In genomic region chr17:61309362-61309761, GRCh38 we compare ENCODE assay signal across 21 cellular contexts.
DNase-seq lines count a peak whose midpoint lies in the region; ATAC-seq and TF ChIP-seq lines count a peak whose summit lies in the region.
"Had no signal": no experiment of that assay in that cellular context is flagged by ENCODE, and none has a peak within 500 bp of the region (broad histone marks: within the 10 kb centered on the region; RNA-seq: fewer than 3 reads in every experiment).

No MANE protein-coding gene starts in this region.

- H3K27me3 ChIP-seq in GM23248 (replicated peaks; ENCODE audit: insufficient read depth) = no peaks in the 10 kb centered on the region
- H3K27me3 ChIP-seq in brain microvascular endothelial cell (replicated peaks) = no peaks in the 10 kb centered on the region
- H3K27me3 ChIP-seq in lower lobe of right lung (ENCODE audit: low read depth) = no peaks in the 10 kb centered on the region
- no peaks in the 10 kb centered on the region for H3K27me3 ChIP-seq in stomach
- H3K27me3 ChIP-seq: tibial nerve had no signal

- no peak for ATAC-seq in lower lobe of right lung
- no peak for ATAC-seq in HG03354 (IDR thresholded peaks at IDR 0.05; ENCODE audit: poor library complexity, severe bottlenecking, unreplicated experiment)
- ATAC-seq: effector memory CD8-positive, alpha-beta T cell had no signal

- peak overlapping the region; percentile 71 for H3K9ac ChIP-seq in GM23248

- no peaks in the 10 kb centered on the region for H4K20me1 ChIP-seq in GM23248 (ENCODE audit: insufficient read depth)

- H2AFZ ChIP-seq in GM23248 = peak overlapping the region; percentile 27; the same call in 1 of the 2 replicates

- peaks cover 49% of the 10 kb centered on the region for H3K4me1 ChIP-seq in GM23248 (ENCODE audit: insufficient read depth)
- peaks cover 7% of the 10 kb centered on the region for H3K4me1 ChIP-seq in lower lobe of right lung
- H3K4me1 ChIP-seq in stomach = peaks cover 0 to 37% (median 16%) of the 10 kb centered on the region in 4 donors

- peak; percentile 14 for DNase-seq in GM23248
- DNase-seq in brain microvascular endothelial cell = no peak
- no peak for DNase-seq in lower lobe of right lung
- DNase-seq in stomach = no peak
- no peak for DNase-seq in activated effector memory CD4-positive, alpha-beta T cell treated with anti-CD3 and anti-CD28 coated beads, Interleukin-2, amount 50 U/mL, for 16 hours
- no peak for DNase-seq in activated naive CD4-positive, alpha-beta T cell treated with Interleukin-2 at 50 U/mL for 16 hours
- DNase-seq in stimulated activated CD4-positive, alpha-beta T cell treated with anti-CD3 and anti-CD28 coated beads, Interleukin-4, amount 100 ng/mL, for 1 hour = no peak
- DNase-seq: activated naive CD8-positive, alpha-beta T cell treated with anti-CD3 and anti-CD28 coated beads for 36 hours; DMS153; effector memory CD8-positive, alpha-beta T cell; mesendoderm; NCI-H1417 treated with DMSO at 0.1 percent for 48 hours; NCI-H510A treated with DMSO at 0.1 percent for 48 hours; nephron progenitor cell; stimulated activated CD4-positive, alpha-beta T cell treated with anti-CD3 and anti-CD28 coated beads, Interleukin-2, amount 100 ng/mL, for 24 hours; stimulated activated naive CD4-positive, alpha-beta T cell; T-helper 9 cell had no signal

- H3K4me3 ChIP-seq in GM23248 (no peak overlapping the region), brain microvascular endothelial cell (ENCODE audit: low read depth, low read length) (no peak overlapping the region), lower lobe of right lung (no peak overlapping the region), stomach (no peak overlapping the region)
- H3K4me3 ChIP-seq: skin epidermis, tibial nerve had no signal

- intact Hi-C loops in lower lobe of right lung (cut with DNase I) = no loop called here
- intact Hi-C loops in stomach (cut with DNase I; ENCODE audit: low total_unique reads) = no loop called here

- TF ChIP-seq CTCF in brain microvascular endothelial cell (IDR thresholded peaks at IDR 0.05; ENCODE audit: low read depth, low read length, missing control alignments) (no peak), lower lobe of right lung (IDR thresholded peaks at IDR 0.05) (no peak), stomach (IDR thresholded peaks at IDR 0.05) (no peak)

- H3K9me3 ChIP-seq in GM23248 (ENCODE audit: low read depth) (no peaks in the 10 kb centered on the region), lower lobe of right lung (no peaks in the 10 kb centered on the region), stomach (no peaks in the 10 kb centered on the region)
- H3K9me3 ChIP-seq: tibial nerve had no signal

- H3K4me2 ChIP-seq in GM23248 (ENCODE audit: unreplicated experiment) = peak overlapping the region; percentile 40

- no peaks in the 10 kb centered on the region for H3K9me2 ChIP-seq in GM23248 (ENCODE audit: insufficient read depth)

- TF ChIP-seq POLR2A in stomach (IDR thresholded peaks at IDR 0.05) = no peak

- no peaks in the 10 kb centered on the region for H3K36me3 ChIP-seq in GM23248 (ENCODE audit: low read depth)
- no peaks in the 10 kb centered on the region for H3K36me3 ChIP-seq in brain microvascular endothelial cell (replicated peaks)
- H3K36me3 ChIP-seq in lower lobe of right lung = no peaks in the 10 kb centered on the region
- no peaks in the 10 kb centered on the region for H3K36me3 ChIP-seq in stomach
- H3K36me3 ChIP-seq: tibial nerve had no signal

- TF ChIP-seq EP300 in stomach (IDR thresholded peaks at IDR 0.05) = no peak

- in situ Hi-C loops in GM23248 (cut with MboI) = no loop called here
- in situ Hi-C loops in brain microvascular endothelial cell (cut with HindIII; ENCODE audit: low pct_ligation_motif_present, low sequenced_read_pairs) = no loop called here

- peaks cover 25% of the 10 kb centered on the region for H3F3A ChIP-seq in GM23248 (ENCODE audit: insufficient read depth)

- WGBS in GM23248 (ENCODE audit: low coverage in 1 of 2, low lambda C conversion rate in 2 of 2, missing lambda C conversion rate in 2 of 2), 2 experiments = 85 to 86% methylated on average over 8 of the region's 8 CpGs
- WGBS in stomach, 5 donors = 70 to 91% (median 86%) methylated on average over 8 of the region's 8 CpGs

- no peaks in the 10 kb centered on the region for H3K79me2 ChIP-seq in GM23248 (ENCODE audit: insufficient read depth)

- peak overlapping the region; percentile 94 for H3K27ac ChIP-seq in GM23248
- H3K27ac ChIP-seq in brain microvascular endothelial cell = peak overlapping the region; percentile 81
- peak overlapping the region; percentile 49 for H3K27ac ChIP-seq in lower lobe of right lung
- peak overlapping the region; percentile 46 to 78 (median 71) for H3K27ac ChIP-seq in stomach
- H3K27ac ChIP-seq: C4-2B had no signal
